8 cellular contexts compared by ENCODE assay signal in the genomic region with DNA sequence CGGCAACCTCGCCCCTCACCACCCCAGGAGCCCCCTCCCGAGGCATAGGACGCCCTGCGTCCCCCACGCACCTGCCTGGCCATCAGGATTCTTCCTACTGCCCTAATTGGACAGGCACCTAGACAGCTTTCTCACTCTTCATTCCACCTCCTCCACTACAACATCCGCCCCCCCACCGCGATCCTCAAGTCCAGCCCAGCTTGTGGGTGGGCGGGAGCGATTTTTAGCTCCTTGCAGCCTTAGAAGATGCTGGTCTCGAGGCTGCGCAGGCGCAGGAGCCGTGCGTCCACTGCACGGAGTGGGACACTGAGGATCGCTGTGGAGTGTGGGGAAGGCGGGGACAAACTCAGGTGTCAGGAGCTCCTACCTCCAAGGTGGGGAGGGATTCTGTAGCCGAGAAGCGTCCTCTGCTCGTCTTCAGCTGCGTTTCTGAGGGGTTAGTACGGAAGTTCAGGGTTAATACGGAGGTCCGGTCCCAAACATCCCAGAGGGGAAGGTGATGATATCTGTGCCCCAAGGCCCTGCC. TPM values are rescaled to one million over a fixed set of nuclear protein-coding genes. Genes with fewer than 3 reads are reported as not detected.
DNase-seq lines count a peak whose midpoint lies in the region; ATAC-seq and TF ChIP-seq lines count a peak whose summit lies in the region.

A gene (minus strand): TSS at position 162 of the 526 bp plus-strand sequence. CDS start 4,600 bp downstream, outside the sequence.

- ATAC-seq in stimulated activated naive CD8-positive, alpha-beta T cell treated with anti-CD3 and anti-CD28 coated beads, Interleukin-15, Interleukin-2, amounts not matched to agents 100 U/mL and 50 U/mL, for 24 hours = no peak

- no peaks in the 10 kb centered on the region for H3K36me3 Mint-ChIP-seq in stimulated activated naive CD8-positive, alpha-beta T cell treated with anti-CD3 and anti-CD28 coated beads, Interleukin-15, Interleukin-2, amounts not matched to agents 100 ng/mL and 50 ng/mL, for 24 hours (ENCODE audit: low read depth)
- H3K36me3 Mint-ChIP-seq in activated T-helper 1 cell treated with anti-CD3 and anti-CD28 coated beads, Interleukin-12 subunit alpha, Interleukin-12 subunit beta, Interleukin-2, Interleukin-4 antibody, amounts not matched to agents 30 ng/mL and 10 ng/mL and 1 ng/mL, durations not matched to agents 14 hours and 24 hours and 36 hours (ENCODE audit: low read depth) = peaks cover 4% of the 10 kb centered on the region

- DNase-seq in stimulated activated naive CD8-positive, alpha-beta T cell treated with anti-CD3 and anti-CD28 coated beads, Interleukin-15, Interleukin-2, amounts not matched to agents 100 U/mL and 50 U/mL, for 24 hours = no peak
- no peak for DNase-seq in activated T-helper 1 cell treated with anti-CD3 and anti-CD28 coated beads, Interleukin-12 subunit alpha, Interleukin-12 subunit beta, Interleukin-2, Interleukin-4 antibody, amounts not matched to agents 30 ng/mL and 10 ng/mL and 1 ng/mL, durations not matched to agents 14 hours and 24 hours and 36 hours (ENCODE audit: low spot score)
- DNase-seq in kidney epithelial cell (ENCODE audit: low read depth) (no peak), GDM1 (lab: John Stamatoyannopoulos, UW) (no peak), activated gamma-delta T cell (lab: John Stamatoyannopoulos, UW) (no peak), germinal center (ENCODE audit: low spot score) (no peak)
- DNase-seq in activated CD4-positive, CD25-positive, alpha-beta regulatory T cell treated with anti-CD3 and anti-CD28 coated beads, Interleukin-2, amount 50 U/mL, for 72 hours = no peak

- intact Hi-C loops in activated T-helper 1 cell treated with anti-CD3 and anti-CD28 coated beads, Interleukin-12 subunit alpha, Interleukin-12 subunit beta, Interleukin-2, Interleukin-4 antibody, amounts not matched to agents 30 ng/mL and 10 ng/mL and 1 ng/mL, durations not matched to agents 14 hours and 24 hours and 36 hours (cut with micrococcal nuclease) = no loop called here

- H3K4me1 Mint-ChIP-seq in stimulated activated naive CD8-positive, alpha-beta T cell treated with anti-CD3 and anti-CD28 coated beads, Interleukin-15, Interleukin-2, amounts not matched to agents 100 ng/mL and 50 ng/mL, for 24 hours (ENCODE audit: low read depth) = peaks cover 44% of the 10 kb centered on the region
- H3K4me1 Mint-ChIP-seq in activated T-helper 1 cell treated with anti-CD3 and anti-CD28 coated beads, Interleukin-12 subunit alpha, Interleukin-12 subunit beta, Interleukin-2, Interleukin-4 antibody, amounts not matched to agents 30 ng/mL and 10 ng/mL and 1 ng/mL, durations not matched to agents 14 hours and 24 hours and 36 hours (ENCODE audit: low read depth) = peaks cover 17% of the 10 kb centered on the region

- no peak within 1 kb of the TSS for H3K27ac Mint-ChIP-seq in stimulated activated naive CD8-positive, alpha-beta T cell treated with anti-CD3 and anti-CD28 coated beads, Interleukin-15, Interleukin-2, amounts not matched to agents 100 ng/mL and 50 ng/mL, for 24 hours
- H3K27ac Mint-ChIP-seq in activated T-helper 1 cell treated with anti-CD3 and anti-CD28 coated beads, Interleukin-12 subunit alpha, Interleukin-12 subunit beta, Interleukin-2, Interleukin-4 antibody, amounts not matched to agents 30 ng/mL and 10 ng/mL and 1 ng/mL, durations not matched to agents 14 hours and 24 hours and 36 hours = no peak within 1 kb of the TSS

- TF ChIP-seq CTCF in kidney epithelial cell (IDR thresholded peaks at IDR 0.05; ENCODE audit: insufficient read depth, low read length, poor library complexity, severe bottlenecking) = no peak

- H3K4me3 Mint-ChIP-seq in stimulated activated naive CD8-positive, alpha-beta T cell treated with anti-CD3 and anti-CD28 coated beads, Interleukin-15, Interleukin-2, amounts not matched to agents 100 ng/mL and 50 ng/mL, for 24 hours = peak within 1 kb of the TSS; percentile 30
- H3K4me3 Mint-ChIP-seq in activated T-helper 1 cell treated with anti-CD3 and anti-CD28 coated beads, Interleukin-12 subunit alpha, Interleukin-12 subunit beta, Interleukin-2, Interleukin-4 antibody, amounts not matched to agents 30 ng/mL and 10 ng/mL and 1 ng/mL, durations not matched to agents 14 hours and 24 hours and 36 hours = peak within 1 kb of the TSS; percentile 45

- H3K9me3 Mint-ChIP-seq in stimulated activated naive CD8-positive, alpha-beta T cell treated with anti-CD3 and anti-CD28 coated beads, Interleukin-15, Interleukin-2, amounts not matched to agents 100 ng/mL and 50 ng/mL, for 24 hours = no peaks in the 10 kb centered on the region
- no peaks in the 10 kb centered on the region for H3K9me3 Mint-ChIP-seq in activated T-helper 1 cell treated with anti-CD3 and anti-CD28 coated beads, Interleukin-12 subunit alpha, Interleukin-12 subunit beta, Interleukin-2, Interleukin-4 antibody, amounts not matched to agents 30 ng/mL and 10 ng/mL and 1 ng/mL, durations not matched to agents 14 hours and 24 hours and 36 hours

- H3K36me3 ChIP-seq in kidney epithelial cell (ENCODE audit: control insufficient read depth, insufficient read depth, low read length) = no peaks in the 10 kb centered on the region

- H3K27me3 ChIP-seq in kidney epithelial cell (ENCODE audit: control insufficient read depth, insufficient read depth, low read length) = peaks cover 77% of the 10 kb centered on the region

- peaks cover 81% of the 10 kb centered on the region for H3K27me3 Mint-ChIP-seq in stimulated activated naive CD8-positive, alpha-beta T cell treated with anti-CD3 and anti-CD28 coated beads, Interleukin-15, Interleukin-2, amounts not matched to agents 100 ng/mL and 50 ng/mL, for 24 hours
- H3K27me3 Mint-ChIP-seq in activated T-helper 1 cell treated with anti-CD3 and anti-CD28 coated beads, Interleukin-12 subunit alpha, Interleukin-12 subunit beta, Interleukin-2, Interleukin-4 antibody, amounts not matched to agents 30 ng/mL and 10 ng/mL and 1 ng/mL, durations not matched to agents 14 hours and 24 hours and 36 hours (ENCODE audit: insufficient read depth) = peaks cover 67% of the 10 kb centered on the region

- H3K4me3 ChIP-seq in kidney epithelial cell (ENCODE audit: low read depth, low read length) = peak within 1 kb of the TSS; percentile 41

RNA-seq across cellular contexts. Expression of the gene that starts here (rescaled TPM):
- not detected in 2 replicates for total RNA-seq in activated T-helper 1 cell treated with anti-CD3 and anti-CD28 coated beads, Interleukin-12 subunit alpha, Interleukin-12 subunit beta, Interleukin-2, Interleukin-4 antibody, amounts not matched to agents 30 ng/mL and 10 ng/mL and 1 ng/mL, durations not matched to agents 14 hours and 24 hours and 36 hours
- 0.21 TPM in 1 of 2 replicates, not detected in the other for total RNA-seq in kidney epithelial cell
